ENCODE assay signal across 9 cellular contexts in genomic region chr12:52147983-52148540, GRCh38. TPM values are rescaled to one million over a fixed set of nuclear protein-coding genes. Genes with fewer than 3 reads are reported as not detected.
DNase-seq lines count a peak whose midpoint lies in the region; ATAC-seq and TF ChIP-seq lines count a peak whose summit lies in the region.
"Had no signal": no experiment of that assay in that cellular context is flagged by ENCODE, and none has a peak within 500 bp of the region (broad histone marks: within the 10 kb centered on the region; RNA-seq: fewer than 3 reads in every experiment).

No MANE protein-coding gene starts in this region.

- BruUV-seq in mammary epithelial cell (replicated peaks; lab: Mats Ljungman, UMichigan): TSS peak; percentile 28

- TF ChIP-seq EP300 in transverse colon (IDR thresholded peaks at IDR 0.05; ENCODE audit: low read depth): no peak

- H3K4me3 ChIP-seq in mammary epithelial cell (replicated peaks in 1 of 3; ENCODE audit: insufficient read depth in 1 of 3, low read depth in 2 of 3, low read length in 3 of 3) (no peak overlapping the region), mucosa of rectum (ENCODE audit: low read length in 2 of 2) (peak overlapping the region in 1 of 2 donors; percentile 7), transverse colon (no peak overlapping the region)

- H3K36me3 ChIP-seq in mammary epithelial cell (ENCODE audit: insufficient read depth, low read length) (no peaks in the 10 kb centered on the region), mucosa of rectum (ENCODE audit: control insufficient read depth in 2 of 2, insufficient read depth in 2 of 2, low read length in 2 of 2) (no peaks in the 10 kb centered on the region), transverse colon (no peaks in the 10 kb centered on the region)

- peaks cover 20% of the 10 kb centered on the region for H3K79me2 ChIP-seq in mammary epithelial cell (ENCODE audit: insufficient read depth, low read length)

- peak overlapping the region; percentile 51 for H3K4me2 ChIP-seq in mammary epithelial cell (ENCODE audit: insufficient read depth, low read depth, low read length)

- H2AFZ ChIP-seq in mammary epithelial cell (ENCODE audit: low read depth, low read length): no peak overlapping the region

- no peaks in the 10 kb centered on the region for H3K27me3 ChIP-seq in mammary epithelial cell (ENCODE audit: insufficient read depth, low read length)
- H3K27me3 ChIP-seq in mucosa of rectum (ENCODE audit: control insufficient read depth in 2 of 2, insufficient read depth in 2 of 2, low read length in 2 of 2): peaks cover 0 to 2% of the 10 kb centered on the region in 2 donors
- H3K27me3 ChIP-seq in transverse colon: peaks cover 4% of the 10 kb centered on the region

- H4K20me1 ChIP-seq in mammary epithelial cell (ENCODE audit: insufficient read depth, low read length): no peaks in the 10 kb centered on the region

- H3K27ac ChIP-seq in mammary epithelial cell (ENCODE audit: insufficient read depth, low read depth, low read length) (peak overlapping the region; percentile 100), mucosa of rectum (ENCODE audit: low read depth in 2 of 2, low read length in 2 of 2) (peak overlapping the region; percentile 98 to 100), transverse colon (peak overlapping the region; percentile 83 to 93 (median 88))

- no peak for ATAC-seq in GM21526 (IDR thresholded peaks at IDR 0.05; ENCODE audit: low FRiP score, unreplicated experiment)
- ATAC-seq: activated naive CD8-positive, alpha-beta T cell treated with anti-CD3 and anti-CD28 coated beads, Interleukin-2, amount 50 U/mL, for 24 hours had no signal

- dilution Hi-C loops in mammary epithelial cell (cut with HindIII; ENCODE audit: low sequenced_read_pairs): no loop called here

- CTCF ChIA-PET in mammary epithelial cell (lab: Charles Lee; ENCODE audit: low non-redundant PET): interaction anchor here (0.5 to 0.9 kb wide), 2 partner anchors 180 to 508 kb away, joined by 5 to 9 read pairs; no protein-coding TSS in a partner anchor

- TF ChIP-seq CTCF in mammary epithelial cell (conservative IDR thresholded peaks at IDR 0.05 in 1 of 2, IDR thresholded peaks at IDR 0.05 in 1 of 2; ENCODE audit: extremely low read depth in 1 of 2, insufficient read depth in 1 of 2, low read depth in 1 of 2, low read length in 2 of 2): no peak
- no peak for TF ChIP-seq CTCF in transverse colon (IDR thresholded peaks at IDR 0.05)

- H3K4me1 ChIP-seq in mammary epithelial cell (ENCODE audit: insufficient read depth, low read length) (peaks cover 95% of the 10 kb centered on the region), mucosa of rectum (ENCODE audit: control insufficient read depth in 2 of 2, insufficient read depth in 2 of 2, low read length in 2 of 2) (peaks cover 68 to 86% of the 10 kb centered on the region in 2 donors), transverse colon (peaks cover 49 to 83% (median 63%) of the 10 kb centered on the region in 4 donors)

- TF ChIP-seq POLR2A in transverse colon (IDR thresholded peaks at IDR 0.05): no peak

- intact Hi-C loops in mammary epithelial cell (cut with micrococcal nuclease): loop anchor here (1.0 kb wide), 4 partner anchors 7 to 374 kb away; no protein-coding TSS in a partner anchor
- intact Hi-C loops in transverse colon (cut with DNase I; ENCODE audit: low total_unique reads): no loop called here

- H3K9ac ChIP-seq in mammary epithelial cell (ENCODE audit: insufficient read depth, low read length) (peak overlapping the region; percentile 96), mucosa of rectum (ENCODE audit: low read depth in 1 of 2, low read length in 2 of 2) (peak overlapping the region; percentile 80 to 82)

- in situ Hi-C loops in mammary epithelial cell (cut with MboI; ENCODE audit: low sequenced_read_pairs in 2 of 2) (loop anchor here (5.0 to 10.0 kb wide), 5 partner anchors 229 to 837 kb away; partner anchors contain the start of gene KRT5 (in 1 of the 2)), transverse colon (cut with MboI; ENCODE audit: low pct_ligation_motif_present in 1 of 4, low pct_unique_long_range_greater_than_20kb in 1 of 4, low sequenced_read_pairs in 3 of 4) (no loop called here)

- 0% methylated on average over 5 of the region's 10 CpGs for WGBS in mammary epithelial cell (ENCODE audit: low coverage, missing lambda C conversion rate)
- 40 to 71% methylated on average over 1 to 10 of the region's 10 CpGs for WGBS in transverse colon (ENCODE audit: low coverage in 1 of 2), 2 donors

- DNase-seq in LoVo (ENCODE audit: low spot score) (peak; percentile 57), mammary epithelial cell (no peak), transverse colon (no peak), cerebellum (ENCODE audit: low spot score) (no peak)
- DNase-seq in stimulated activated CD4-positive, alpha-beta T cell treated with anti-CD3 and anti-CD28 coated beads, Interleukin-2, amount 100 ng/mL, for 24 hours: no peak
- DNase-seq: activated naive CD8-positive, alpha-beta T cell treated with anti-CD3 and anti-CD28 coated beads, Interleukin-2, amount 50 U/mL, for 24 hours; NCI-H524 had no signal

- H3K9me3 ChIP-seq in mammary epithelial cell (replicated peaks; ENCODE audit: insufficient read depth, low read length) (no peaks in the 10 kb centered on the region), mucosa of rectum (ENCODE audit: control insufficient read depth in 2 of 2, low read length in 2 of 2) (no peaks in the 10 kb centered on the region), transverse colon (no peaks in the 10 kb centered on the region)

RNA-seq across cellular contexts. Expression of gene KRT80, which starts 43.8 kb away (rescaled TPM):
- total RNA-seq in mammary epithelial cell: 1 to 10 TPM; 1.8 to 2.7 TPM
- 1.2 TPM for polyA plus RNA-seq in mammary epithelial cell
- polyA minus RNA-seq in mammary epithelial cell: not detected
- under 1 TPM in 1 of 4 donors, not detected in 3; 0.14 TPM for total RNA-seq in transverse colon
- not detected for total RNA-seq in cerebellum

Comparison
In these comparisons a context has a peak if more than half of its experiments do, and no peak if none do; other contexts are left out.
1. in situ Hi-C loops: an anchor here in mammary epithelial cell (5.0 to 10.0 kb wide); none called in transverse colon.